ENCODE assay signal across 1 cellular context in the genomic region with DNA sequence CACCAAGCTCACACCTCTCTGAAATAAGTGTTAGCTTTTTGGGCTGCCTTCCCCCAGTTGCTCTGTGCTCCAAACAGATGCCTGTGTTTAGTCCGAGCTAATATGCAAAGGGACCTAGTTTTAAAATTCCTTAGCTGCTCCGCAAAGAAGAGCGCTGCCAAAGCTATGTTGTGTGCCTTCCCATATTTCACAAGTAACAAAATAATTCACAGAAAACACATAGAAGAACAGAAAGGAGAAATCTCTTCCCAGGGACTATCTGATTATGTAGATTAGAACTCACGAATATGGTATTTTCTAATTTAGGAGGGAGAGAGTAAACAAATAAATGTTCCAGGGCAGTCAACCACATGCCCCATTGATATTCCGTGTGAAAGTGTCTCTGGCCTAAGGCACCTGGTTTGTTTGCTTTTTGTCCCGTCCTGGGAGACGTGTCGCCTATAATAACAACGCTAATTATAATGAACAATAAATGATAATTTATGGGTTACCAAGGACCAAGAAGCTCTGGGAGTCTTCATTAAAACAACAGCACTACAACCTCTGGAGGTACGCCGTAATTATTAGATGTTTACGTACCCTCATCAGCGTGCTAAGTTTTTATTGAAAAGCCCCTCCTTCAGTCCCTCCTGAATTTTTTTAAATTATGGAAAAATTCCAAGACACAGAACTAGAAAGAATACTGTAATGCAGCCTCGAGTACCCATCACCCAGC.
TF ChIP-seq lines count a peak whose summit lies in the region.

No MANE protein-coding gene starts in this region.

TF ChIP-seq in HCT116, 20 proteins besides CTCF, POLR2A, EP300 and RAD21 (continued from another document):
- TF ChIP-seq ATF3 (IDR thresholded peaks at IDR 0.05) (no peak), ELF1 (IDR thresholded peaks at IDR 0.05; ENCODE audit: borderline replicate concordance, low read depth) (no peak), SRF (IDR thresholded peaks at IDR 0.05; ENCODE audit: low read depth) (no peak), YY1 (IDR thresholded peaks at IDR 0.05; ENCODE audit: extremely low read depth, insufficient replicate concordance, low read depth, low read length) (no peak)
